In genomic region chr9:120996409-120996808, GRCh38 we compare ENCODE assay signal across 7 cellular contexts. TPM values are rescaled to one million over a fixed set of nuclear protein-coding genes. Genes with fewer than 3 reads are reported as not detected.
"Had no signal": no experiment of that assay in that cellular context is flagged by ENCODE, and none has a peak within 500 bp of the region (broad histone marks: within the 10 kb centered on the region; RNA-seq: fewer than 3 reads in every experiment).

No MANE protein-coding gene starts in this region.

- H3K4me3 ChIP-seq: GM23338 had no signal

- H3K27ac Mint-ChIP-seq: GM23338, H9 had no signal

- H3K9ac ChIP-seq: KMS-11 had no signal

- H3K27ac ChIP-seq: HL-60, KMS-11 had no signal

- H3K4me2 ChIP-seq: GM23338, KMS-11 had no signal

- H3K9me3 Mint-ChIP-seq: GM23338, H9 had no signal

- H2AFZ ChIP-seq: GM23338 had no signal

- DNase-seq: H9, HCEC 1CT, IMR-90, KBM-7 had no signal

- H3K4me3 Mint-ChIP-seq: GM23338, H9 had no signal

RNA-seq across cellular contexts. Expression of gene C5, which starts 53.7 kb away (rescaled TPM):
- polyA plus RNA-seq: GM23338 had no signal
